ENCODE assay signal across 16 cellular contexts in the genomic region with DNA sequence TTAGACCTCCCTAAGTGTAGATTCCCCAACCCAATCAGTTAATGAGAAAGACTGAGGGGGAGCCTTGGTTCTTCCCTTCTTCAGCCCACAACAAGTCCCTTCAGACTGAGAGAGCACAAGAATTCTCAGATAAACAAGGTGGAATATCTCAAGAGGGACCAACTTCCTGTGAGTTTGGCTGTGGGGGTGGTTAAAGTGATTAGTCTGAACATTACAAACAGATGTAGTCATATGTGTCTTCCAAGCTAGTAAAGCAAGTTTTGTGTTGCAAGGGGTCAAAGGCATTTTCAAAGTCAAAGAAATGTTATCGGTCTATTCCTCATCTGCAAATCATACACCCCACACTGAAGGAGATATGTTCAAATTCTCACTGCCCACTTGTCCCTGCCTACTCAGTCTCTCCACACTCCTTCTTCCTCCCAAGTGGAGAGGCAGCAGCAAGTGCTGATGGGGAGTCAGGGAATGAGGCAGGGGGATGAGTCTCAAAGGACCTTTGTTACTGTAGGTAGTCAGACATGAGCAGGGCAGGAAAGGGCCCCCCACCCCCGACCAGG.
A peak's percentile ranks its signal among the peaks of the same experiment; 100 is the strongest.
DNase-seq lines count a peak whose midpoint lies in the region; ATAC-seq and TF ChIP-seq lines count a peak whose summit lies in the region.
"Had no signal": no experiment of that assay in that cellular context is flagged by ENCODE, and none has a peak within 500 bp of the region (broad histone marks: within the 10 kb centered on the region; RNA-seq: fewer than 3 reads in every experiment).

No MANE protein-coding gene starts in this region.

- H3K36me3 Mint-ChIP-seq in type B pancreatic cell, result peaks cover 4% of the 10 kb centered on the region
- H3K36me3 Mint-ChIP-seq: activated naive CD8-positive, alpha-beta T cell treated with anti-CD3 and anti-CD28 coated beads, Interleukin-2, amount 10 ng/mL, durations not matched to agents 7 days and 5 days had no signal

- peak overlapping the region; percentile 37 for H3K4me3 Mint-ChIP-seq in type B pancreatic cell
- H3K4me3 Mint-ChIP-seq: activated naive CD8-positive, alpha-beta T cell treated with anti-CD3 and anti-CD28 coated beads, Interleukin-2, amount 10 ng/mL, durations not matched to agents 7 days and 5 days had no signal

- H3K36me3 ChIP-seq in right atrium auricular region (no peaks in the 10 kb centered on the region), stomach (no peaks in the 10 kb centered on the region)
- H3K36me3 ChIP-seq: colonic mucosa, lower lobe of right lung, WERI-Rb-1 had no signal

- H3K4me3 ChIP-seq in right atrium auricular region (no peak overlapping the region), right cardiac atrium (ENCODE audit: low read length) (no peak overlapping the region), stomach (no peak overlapping the region)
- H3K4me3 ChIP-seq: colonic mucosa, lower lobe of right lung had no signal

- peaks cover 5% of the 10 kb centered on the region for H3K9me3 Mint-ChIP-seq in type B pancreatic cell
- H3K9me3 Mint-ChIP-seq: activated naive CD8-positive, alpha-beta T cell treated with anti-CD3 and anti-CD28 coated beads, Interleukin-2, amount 10 ng/mL, durations not matched to agents 7 days and 5 days had no signal

- H3K27ac ChIP-seq in right atrium auricular region (no peak overlapping the region), right cardiac atrium (ENCODE audit: low read length) (no peak overlapping the region), stomach (no peak overlapping the region)
- H3K27ac ChIP-seq: colonic mucosa, WERI-Rb-1 had no signal

- TF ChIP-seq CTCF in right atrium auricular region (IDR thresholded peaks at IDR 0.05), result no peak
- no peak for TF ChIP-seq CTCF in type B pancreatic cell (conservative IDR thresholded peaks at IDR 0.05)
- TF ChIP-seq CTCF in stomach (IDR thresholded peaks at IDR 0.05), result no peak

- no peaks in the 10 kb centered on the region for H3K27me3 ChIP-seq in right atrium auricular region
- H3K27me3 ChIP-seq in right cardiac atrium (ENCODE audit: control insufficient read depth, insufficient read depth), result no peaks in the 10 kb centered on the region
- no peaks in the 10 kb centered on the region for H3K27me3 ChIP-seq in stomach
- H3K27me3 ChIP-seq: colonic mucosa had no signal

- no peak for TF ChIP-seq EP300 in stomach (IDR thresholded peaks at IDR 0.05)

- no peaks in the 10 kb centered on the region for H3K27me3 Mint-ChIP-seq in type B pancreatic cell

- H3K9me3 ChIP-seq in right atrium auricular region, result peaks cover 0 to 3% of the 10 kb centered on the region in 2 donors
- no peaks in the 10 kb centered on the region for H3K9me3 ChIP-seq in right cardiac atrium (ENCODE audit: control insufficient read depth, low read length)
- peaks cover 0 to 8% (median 0%) of the 10 kb centered on the region in 4 donors for H3K9me3 ChIP-seq in stomach
- H3K9me3 ChIP-seq: colonic mucosa, lower lobe of right lung had no signal

- H3K4me1 ChIP-seq in right atrium auricular region, result peaks cover 0 to 41% of the 10 kb centered on the region in 2 donors
- peaks cover 12% of the 10 kb centered on the region for H3K4me1 ChIP-seq in right cardiac atrium (ENCODE audit: control insufficient read depth, insufficient read depth, low read length)
- peaks cover 0 to 30% (median 22%) of the 10 kb centered on the region in 4 donors for H3K4me1 ChIP-seq in stomach
- H3K4me1 ChIP-seq: colonic mucosa had no signal

- H3K27ac Mint-ChIP-seq in type B pancreatic cell, result peak overlapping the region; percentile 50
- H3K27ac Mint-ChIP-seq: activated naive CD8-positive, alpha-beta T cell treated with anti-CD3 and anti-CD28 coated beads, Interleukin-2, amount 10 ng/mL, durations not matched to agents 7 days and 5 days had no signal

- H3K4me1 Mint-ChIP-seq in type B pancreatic cell (ENCODE audit: unreplicated experiment), result peaks cover 39% of the 10 kb centered on the region
- H3K4me1 Mint-ChIP-seq: activated naive CD8-positive, alpha-beta T cell treated with anti-CD3 and anti-CD28 coated beads, Interleukin-2, amount 10 ng/mL, durations not matched to agents 7 days and 5 days had no signal

- ATAC-seq in right cardiac atrium, result no peak
- no peak for ATAC-seq in HG02642 (IDR thresholded peaks at IDR 0.05; ENCODE audit: poor library complexity, unreplicated experiment)

- DNase-seq in right atrium auricular region (ENCODE audit: low spot score) (peak; percentile 11), right cardiac atrium (no peak), amniotic epithelial cell (ENCODE audit: low read depth) (peak; percentile 88), iris pigment epithelial cell (ENCODE audit: low read depth) (peak; percentile 81), type B pancreatic cell (ENCODE audit: extremely low spot score, unreplicated experiment) (no peak), stomach (no peak), HUDEP-2 (lab: John Stamatoyannopoulos, UW; ENCODE audit: unreplicated experiment in 76 of 76) (no peak)
- DNase-seq: activated naive CD8-positive, alpha-beta T cell treated with anti-CD3 and anti-CD28 coated beads, Interleukin-2, amount 10 ng/mL, durations not matched to agents 7 days and 5 days; colonic mucosa; DMS79; lower lobe of right lung; NCI-H1105; NCI-H2227 treated with DMSO at 0.1 percent for 48 hours; stimulated activated CD4-positive, alpha-beta T cell treated with anti-CD3 and anti-CD28 coated beads, Interleukin-12 subunit alpha, Interleukin-12 subunit beta, amount 100 ng/mL, for 4 hours; WERI-Rb-1 had no signal

- 33% methylated on average over 2 of the region's 2 CpGs for WGBS in right cardiac atrium
- WGBS in stomach, 5 donors, result 36 to 60% (median 41%) methylated on average over 2 of the region's 2 CpGs

- intact Hi-C loops in right cardiac atrium (cut with DNase I) (loop anchor here in 1 of 4 donors (5.0 kb wide), 1 partner anchor 41 kb away; no protein-coding TSS in a partner anchor), stomach (cut with DNase I; ENCODE audit: low total_unique reads) (no loop called here)

- TF ChIP-seq POLR2A in stomach (IDR thresholded peaks at IDR 0.05), result no peak

Comparison
In these comparisons a context has a peak if more than half of its experiments do, and no peak if none do; other contexts are left out.
1. DNase-seq: peak in right atrium auricular region (single experiment), amniotic epithelial cell (single experiment) and iris pigment epithelial cell (single experiment); none in right cardiac atrium (0 of 3), type B pancreatic cell (single experiment), stomach (single experiment) and HUDEP-2 (0 of 76).